10 cellular contexts compared by ENCODE assay signal in genomic region chr7:12674861-12675260, GRCh38. TPM values are rescaled to one million over a fixed set of nuclear protein-coding genes. Genes with fewer than 3 reads are reported as not detected.
DNase-seq lines count a peak whose midpoint lies in the region; ATAC-seq and TF ChIP-seq lines count a peak whose summit lies in the region.
"Had no signal": no experiment of that assay in that cellular context is flagged by ENCODE, and none has a peak within 500 bp of the region (broad histone marks: within the 10 kb centered on the region; RNA-seq: fewer than 3 reads in every experiment).

No MANE protein-coding gene starts in this region.

- ATAC-seq in GM21723 (IDR thresholded peaks at IDR 0.05; ENCODE audit: unreplicated experiment): peak; percentile 84
- peak; percentile 76 for ATAC-seq in activated naive CD8-positive, alpha-beta T cell treated with anti-CD3 and anti-CD28 coated beads, Interleukin-2, amount 50 U/mL, for 24 hours
- ATAC-seq in HG03196 (IDR thresholded peaks at IDR 0.05; ENCODE audit: unreplicated experiment): no peak

- no peak overlapping the region for H3K4me3 ChIP-seq in liver (ENCODE audit: low read depth in 1 of 3, low read length in 3 of 3)
- H3K4me3 ChIP-seq: skin epidermis had no signal

- H3K9ac ChIP-seq in liver (ENCODE audit: low read depth in 1 of 2, low read length in 2 of 2): no peak overlapping the region

- H3K4me3 Mint-ChIP-seq in activated naive CD8-positive, alpha-beta T cell treated with anti-CD3 and anti-CD28 coated beads, Interleukin-2, amount 50 U/mL, for 24 hours: no peak overlapping the region

- no peak overlapping the region for H3K27ac ChIP-seq in liver (ENCODE audit: low read depth in 1 of 2, low read length in 2 of 2)
- H3K27ac ChIP-seq: skin epidermis, VCaP had no signal

- peak; percentile 63 for TF ChIP-seq CTCF in liver (IDR thresholded peaks at IDR 0.05; ENCODE audit: low read depth, low read length, missing input control)

- no peaks in the 10 kb centered on the region for H3K27me3 Mint-ChIP-seq in activated naive CD8-positive, alpha-beta T cell treated with anti-CD3 and anti-CD28 coated beads, Interleukin-2, amount 50 U/mL, for 24 hours

- H3K9me3 Mint-ChIP-seq in activated naive CD8-positive, alpha-beta T cell treated with anti-CD3 and anti-CD28 coated beads, Interleukin-2, amount 50 U/mL, for 24 hours: no peaks in the 10 kb centered on the region

- H3K36me3 ChIP-seq in liver (ENCODE audit: control insufficient read depth in 4 of 4, insufficient read depth in 3 of 4, low read depth in 1 of 4, low read length in 3 of 4): no peaks in the 10 kb centered on the region

- peak; percentile 33 for DNase-seq in Daoy (ENCODE audit: low read depth)
- DNase-seq in NCI-H460 (ENCODE audit: extremely low read depth, low read depth): peak; percentile 28
- DNase-seq in activated naive CD8-positive, alpha-beta T cell treated with anti-CD3 and anti-CD28 coated beads, Interleukin-2, amount 50 U/mL, for 24 hours: peak; percentile 23
- no peak for DNase-seq in amygdala (lab: John Stamatoyannopoulos, UW)
- no peak for DNase-seq in NCI-H2227 (lab: John Stamatoyannopoulos, UW; ENCODE audit: unreplicated experiment)

- peaks cover 0 to 8% (median 0%) of the 10 kb centered on the region in 4 donors for H3K4me1 ChIP-seq in liver (ENCODE audit: control insufficient read depth in 4 of 4, insufficient read depth in 4 of 4, low read length in 3 of 4)

- peak; percentile 90 for TF ChIP-seq RAD21 in liver (IDR thresholded peaks at IDR 0.05)

- 37% methylated on average over 4 of the region's 4 CpGs for WGBS in liver

- H3K27ac Mint-ChIP-seq in activated naive CD8-positive, alpha-beta T cell treated with anti-CD3 and anti-CD28 coated beads, Interleukin-2, amount 50 U/mL, for 24 hours: no peak overlapping the region

- H3K9me3 ChIP-seq in liver (ENCODE audit: control insufficient read depth in 4 of 4, low read length in 3 of 4): no peaks in the 10 kb centered on the region

- no peaks in the 10 kb centered on the region for H3K27me3 ChIP-seq in liver (ENCODE audit: control insufficient read depth in 4 of 4, insufficient read depth in 4 of 4, low read length in 3 of 4)

- no peaks in the 10 kb centered on the region for H3K36me3 Mint-ChIP-seq in activated naive CD8-positive, alpha-beta T cell treated with anti-CD3 and anti-CD28 coated beads, Interleukin-2, amount 50 U/mL, for 24 hours (ENCODE audit: low read depth)

- peaks cover 5% of the 10 kb centered on the region for H3K4me1 Mint-ChIP-seq in activated naive CD8-positive, alpha-beta T cell treated with anti-CD3 and anti-CD28 coated beads, Interleukin-2, amount 50 U/mL, for 24 hours

TF ChIP-seq in liver, 16 proteins besides CTCF, POLR2A, EP300 and RAD21:
- TF ChIP-seq SP1 (IDR thresholded peaks at IDR 0.05): peak; percentile 30
- peak in 1 of 2 donors; percentile 40 for TF ChIP-seq JUND (IDR thresholded peaks at IDR 0.05)
- TF ChIP-seq ZBTB33 (IDR thresholded peaks at IDR 0.05): no peak
- TF ChIP-seq YY1 (IDR thresholded peaks at IDR 0.05): no peak
- peak; percentile 30 to 46 for TF ChIP-seq HNF4A (conservative IDR thresholded peaks at IDR 0.05)
- TF ChIP-seq NR2F2 (IDR thresholded peaks at IDR 0.05): no peak
- TF ChIP-seq HNF4G (IDR thresholded peaks at IDR 0.05): no peak
- TF ChIP-seq GABPA (IDR thresholded peaks at IDR 0.05 in 1 of 2, conservative IDR thresholded peaks at IDR 0.05 in 1 of 2): no peak
- no peak for TF ChIP-seq EGR1 (IDR thresholded peaks at IDR 0.05; ENCODE audit: low read depth in 2 of 2)
- no peak for TF ChIP-seq TAF1 (conservative IDR thresholded peaks at IDR 0.05)
- no peak for TF ChIP-seq REST (IDR thresholded peaks at IDR 0.05)
- no peak for TF ChIP-seq MAX (IDR thresholded peaks at IDR 0.05)
- no peak for TF ChIP-seq ATF3 (IDR thresholded peaks at IDR 0.05)
- peak; percentile 23 for TF ChIP-seq FOXA2 (IDR thresholded peaks at IDR 0.05)
- TF ChIP-seq RXRA (IDR thresholded peaks at IDR 0.05): peak; percentile 33 to 34
- TF ChIP-seq FOXA1 (IDR thresholded peaks at IDR 0.05): no peak

RNA-seq across cellular contexts. Expression of gene ARL4A, which starts 12.6 kb away (rescaled TPM):
- 27.2 and 38.5 TPM in 2 replicates for total RNA-seq in Daoy (2014; rRNA removed; shearing (Covaris generic))
- 44.0 and 51.8 TPM in 2 replicates for total RNA-seq in NCI-H460 (2014; rRNA removed; shearing (Covaris generic))
- polyA plus RNA-seq in NCI-H460 (2014; cell fraction: nucleus; rRNA removed): 30.7 and 35.7 TPM in 2 replicates
- 10 to 100 TPM; 12.2 to 77.3 TPM for total RNA-seq in liver
- 10 to 100 TPM in 1 of 2 donors, 1 to 10 TPM in 1; 7.5 to 19.8 TPM for polyA plus RNA-seq in liver

Comparison
In these comparisons a context has a peak if more than half of its experiments do, and no peak if none do; other contexts are left out.
1. DNase-seq: peak in Daoy (single experiment), NCI-H460 (single experiment) and activated naive CD8-positive, alpha-beta T cell treated with anti-CD3 and anti-CD28 coated beads, Interleukin-2, amount 50 U/mL, for 24 hours (single experiment); none in amygdala (0 of 56) and NCI-H2227 (single experiment).